23 cellular contexts compared by ENCODE assay signal in genomic region chr9:4549751-4550295, GRCh38. TPM values are rescaled to one million over a fixed set of nuclear protein-coding genes. Genes with fewer than 3 reads are reported as not detected.
DNase-seq lines count a peak whose midpoint lies in the region; ATAC-seq and TF ChIP-seq lines count a peak whose summit lies in the region.
"Had no signal": no experiment of that assay in that cellular context is flagged by ENCODE, and none has a peak within 500 bp of the region (broad histone marks: within the 10 kb centered on the region; RNA-seq: fewer than 3 reads in every experiment).

No MANE protein-coding gene starts in this region.

- TF ChIP-seq CTCF in heart right ventricle (IDR thresholded peaks at IDR 0.05) (no peak), fibroblast of mammary gland (conservative IDR thresholded peaks at IDR 0.05; ENCODE audit: control insufficient read depth, insufficient read depth, low read depth, low read length) (no peak), vagina (IDR thresholded peaks at IDR 0.05) (no peak), GM23338 (conservative IDR thresholded peaks at IDR 0.05; ENCODE audit: low read depth in 2 of 2) (no peak)

- peaks cover 4% of the 10 kb centered on the region for H3K27me3 Mint-ChIP-seq in GM23338 (ENCODE audit: insufficient read depth, low read depth, poor library complexity)
- H3K27me3 Mint-ChIP-seq: stimulated activated naive CD8-positive, alpha-beta T cell treated with anti-CD3 and anti-CD28 coated beads, Interleukin-15, Interleukin-2, amounts not matched to agents 100 ng/mL and 50 ng/mL, for 24 hours; T-cell had no signal

- no peak overlapping the region for H3K9ac ChIP-seq in muscle layer of colon (ENCODE audit: low read length)
- H3K9ac ChIP-seq: BLaER1 treated with 17β-estradiol and CSF1 and Interleukin-3, amounts not matched to agents 10 nM and 100 nM had no signal

- H2AFZ ChIP-seq in GM23338, result no peak overlapping the region

- no peaks in the 10 kb centered on the region for H3K36me3 Mint-ChIP-seq in GM23338 (ENCODE audit: low read depth)
- H3K36me3 Mint-ChIP-seq: activated CD8-positive, alpha-beta memory T cell treated with anti-CD3 and anti-CD28 coated beads, Interleukin-2, amount 10 ng/mL, durations not matched to agents 7 days and 5 days; T-cell had no signal

- peaks cover 0 to 82% (median 38%) of the 10 kb centered on the region in 9 donors for H3K4me1 ChIP-seq in heart right ventricle
- H3K4me1 ChIP-seq in muscle layer of colon (ENCODE audit: insufficient read depth, low read length), result peaks cover 45% of the 10 kb centered on the region
- H3K4me1 ChIP-seq in vagina, result no peaks in the 10 kb centered on the region
- H3K4me1 ChIP-seq in GM23338 (ENCODE audit: insufficient read depth), result no peaks in the 10 kb centered on the region
- H3K4me1 ChIP-seq: uterus had no signal

- no peak overlapping the region for H3K4me3 Mint-ChIP-seq in GM23338
- H3K4me3 Mint-ChIP-seq: activated CD8-positive, alpha-beta memory T cell treated with anti-CD3 and anti-CD28 coated beads, Interleukin-2, amount 10 ng/mL, durations not matched to agents 7 days and 5 days; neural crest cell; stimulated activated naive CD8-positive, alpha-beta T cell treated with anti-CD3 and anti-CD28 coated beads, Interleukin-15, Interleukin-2, amounts not matched to agents 100 ng/mL and 50 ng/mL, for 24 hours had no signal

- 61 to 62% methylated on average over 4 of the region's 4 CpGs for WGBS in heart right ventricle, 2 donors

- no peaks in the 10 kb centered on the region for H3K27me3 ChIP-seq in heart right ventricle
- no peaks in the 10 kb centered on the region for H3K27me3 ChIP-seq in muscle layer of colon (ENCODE audit: control insufficient read depth in 1 of 2, insufficient read depth in 2 of 2, low read length in 2 of 2)
- no peaks in the 10 kb centered on the region for H3K27me3 ChIP-seq in vagina
- H3K27me3 ChIP-seq in GM23338 (ENCODE audit: insufficient read depth), result no peaks in the 10 kb centered on the region
- H3K27me3 ChIP-seq: brain microvascular endothelial cell, colonic mucosa, uterus had no signal

- H4K20me1 ChIP-seq in GM23338 (replicated peaks; ENCODE audit: insufficient read depth), result no peaks in the 10 kb centered on the region; the same call in 1 of the 2 replicates
- H4K20me1 ChIP-seq: BLaER1 treated with 17β-estradiol and CSF1 and Interleukin-3, amounts not matched to agents 10 nM and 100 nM had no signal

- intact Hi-C loops in heart right ventricle (cut with DNase I) (loop anchor here in 3 of 10 donors (5.0 to 10.0 kb wide), 4 partner anchors 47 to 165 kb away; partner anchors contain the start of gene SLC1A1 (in 3 of the 3)), left ventricle myocardium superior (cut with micrococcal nuclease) (no loop called here), vagina (cut with DNase I) (no loop called here)

- H3K4me2 ChIP-seq in GM23338, result no peak overlapping the region
- H3K4me2 ChIP-seq: BLaER1 treated with 17β-estradiol and CSF1 and Interleukin-3, amounts not matched to agents 10 nM and 100 nM had no signal

- DNase-seq in heart right ventricle (no peak), left ventricle myocardium superior (no peak), fibroblast of mammary gland (ENCODE audit: low read depth) (peak; percentile 8), vagina (ENCODE audit: extremely low spot score in 2 of 2) (no peak), GM23338 (ENCODE audit: low spot score) (no peak), NCI-H524 treated with DMSO at 0.1 percent for 48 hours (lab: John Stamatoyannopoulos, UW) (no peak), superior temporal gyrus (ENCODE audit: extremely low spot score) (no peak)
- DNase-seq: activated CD4-positive, alpha-beta T cell treated with anti-CD3 and anti-CD28 coated beads for 4 hours; activated CD8-positive, alpha-beta memory T cell treated with anti-CD3 and anti-CD28 coated beads, Interleukin-2, amount 10 ng/mL, durations not matched to agents 7 days and 5 days; brain microvascular endothelial cell; colonic mucosa; NCI-H1436; NCI-H2171; NCI-H774; SHP77; stimulated activated CD4-positive, alpha-beta T cell treated with anti-CD3 and anti-CD28 coated beads, Interleukin-2, amount 100 ng/mL, for 48 hours; T-cell had no signal

- H3K4me3 ChIP-seq in heart right ventricle (no peak overlapping the region), fibroblast of mammary gland (ENCODE audit: control insufficient read depth, low read depth, low read length) (no peak overlapping the region), muscle layer of colon (ENCODE audit: low read depth in 1 of 2, low read length in 2 of 2) (no peak overlapping the region), vagina (no peak overlapping the region), GM23338 (no peak overlapping the region)
- H3K4me3 ChIP-seq: BLaER1 treated with 17β-estradiol and CSF1 and Interleukin-3, amounts not matched to agents 10 nM and 100 nM; colonic mucosa; uterus had no signal

- peaks cover 12% of the 10 kb centered on the region for H3K4me1 Mint-ChIP-seq in GM23338
- H3K4me1 Mint-ChIP-seq: neural crest cell had no signal

- 0 out of 2 replicates have a peak, but pooled peaks cover 2% of the 10 kb centered on the region for H3F3A ChIP-seq in GM23338 (replicated peaks; ENCODE audit: low read depth)

- H3K27ac Mint-ChIP-seq in GM23338, result no peak overlapping the region
- H3K27ac Mint-ChIP-seq: activated CD8-positive, alpha-beta memory T cell treated with anti-CD3 and anti-CD28 coated beads, Interleukin-2, amount 10 ng/mL, durations not matched to agents 7 days and 5 days; stimulated activated naive CD8-positive, alpha-beta T cell treated with anti-CD3 and anti-CD28 coated beads, Interleukin-15, Interleukin-2, amounts not matched to agents 100 ng/mL and 50 ng/mL, for 24 hours had no signal

- ATAC-seq in heart right ventricle, result peak in 4 of 8 donors; percentile 16 to 21 (median 18)
- ATAC-seq in left ventricle myocardium superior, result no peak
- no peak for ATAC-seq in GM23338
- ATAC-seq: activated CD8-positive, alpha-beta memory T cell treated with anti-CD3 and anti-CD28 coated beads, Interleukin-2, amount 10 ng/mL, durations not matched to agents 7 days and 5 days; T-cell had no signal

- no peaks in the 10 kb centered on the region for H3K9me2 ChIP-seq in GM23338 (ENCODE audit: insufficient read depth)

- TF ChIP-seq POLR2A in vagina (IDR thresholded peaks at IDR 0.05), result no peak

- no peaks in the 10 kb centered on the region for H3K9me3 ChIP-seq in heart right ventricle
- H3K9me3 ChIP-seq in muscle layer of colon (ENCODE audit: low read length), result no peaks in the 10 kb centered on the region
- no peaks in the 10 kb centered on the region for H3K9me3 ChIP-seq in vagina
- H3K9me3 ChIP-seq: BLaER1 treated with 17β-estradiol and CSF1 and Interleukin-3, amounts not matched to agents 10 nM and 100 nM; colonic mucosa; uterus had no signal

- no peaks in the 10 kb centered on the region for H3K79me2 ChIP-seq in GM23338 (replicated peaks; ENCODE audit: insufficient read depth)

- H3K27ac ChIP-seq in heart right ventricle, result peak overlapping the region in 6 of 10 donors; percentile 36 to 63 (median 55)
- H3K27ac ChIP-seq in muscle layer of colon (ENCODE audit: low read depth, low read length), result peak overlapping the region; percentile 55
- peak overlapping the region; percentile 9 for H3K27ac ChIP-seq in vagina
- H3K27ac ChIP-seq in GM23338 (ENCODE audit: low read depth), result no peak overlapping the region
- H3K27ac ChIP-seq: BLaER1 treated with 17β-estradiol and CSF1 and Interleukin-3, amounts not matched to agents 10 nM and 100 nM; brain microvascular endothelial cell; colonic mucosa had no signal

- no peaks in the 10 kb centered on the region for H3K9me3 Mint-ChIP-seq in GM23338
- H3K9me3 Mint-ChIP-seq: neural crest cell; stimulated activated naive CD8-positive, alpha-beta T cell treated with anti-CD3 and anti-CD28 coated beads, Interleukin-15, Interleukin-2, amounts not matched to agents 100 ng/mL and 50 ng/mL, for 24 hours; T-cell had no signal

- no peaks in the 10 kb centered on the region for H3K36me3 ChIP-seq in heart right ventricle
- no peaks in the 10 kb centered on the region for H3K36me3 ChIP-seq in muscle layer of colon (ENCODE audit: insufficient read depth, low read length)
- H3K36me3 ChIP-seq in vagina, result no peaks in the 10 kb centered on the region
- no peaks in the 10 kb centered on the region for H3K36me3 ChIP-seq in GM23338 (ENCODE audit: insufficient read depth)
- H3K36me3 ChIP-seq: BLaER1 treated with 17β-estradiol and CSF1 and Interleukin-3, amounts not matched to agents 10 nM and 100 nM; brain microvascular endothelial cell; colonic mucosa; uterus had no signal

RNA-seq across cellular contexts. Expression of gene SLC1A1, which starts 59.6 kb away (rescaled TPM):
- total RNA-seq in heart right ventricle, result 1 to 10 TPM; 1.1 to 3.1 (median 1.7) TPM
- 1 to 10 TPM in 1 of 2 donors, under 1 TPM in 1; 0.94 to 3.5 TPM for polyA plus RNA-seq in heart right ventricle
- 2.1 TPM for total RNA-seq in left ventricle myocardium superior
- 1.5 TPM for total RNA-seq in vagina
- total RNA-seq in GM23338 (2014; rRNA removed; shearing (Covaris generic)), result 8.2 and 8.8 TPM in 2 replicates
- 3.2 and 3.7 TPM in 2 replicates for polyA plus RNA-seq in GM23338 (2016; fragmentation: Nextera tagmentation; extraction: Ambion mirVana)
- total RNA-seq: OCI-LY7 had no signal
